Comparison of ENCODE assay signal across 14 cellular contexts in the genomic region with DNA sequence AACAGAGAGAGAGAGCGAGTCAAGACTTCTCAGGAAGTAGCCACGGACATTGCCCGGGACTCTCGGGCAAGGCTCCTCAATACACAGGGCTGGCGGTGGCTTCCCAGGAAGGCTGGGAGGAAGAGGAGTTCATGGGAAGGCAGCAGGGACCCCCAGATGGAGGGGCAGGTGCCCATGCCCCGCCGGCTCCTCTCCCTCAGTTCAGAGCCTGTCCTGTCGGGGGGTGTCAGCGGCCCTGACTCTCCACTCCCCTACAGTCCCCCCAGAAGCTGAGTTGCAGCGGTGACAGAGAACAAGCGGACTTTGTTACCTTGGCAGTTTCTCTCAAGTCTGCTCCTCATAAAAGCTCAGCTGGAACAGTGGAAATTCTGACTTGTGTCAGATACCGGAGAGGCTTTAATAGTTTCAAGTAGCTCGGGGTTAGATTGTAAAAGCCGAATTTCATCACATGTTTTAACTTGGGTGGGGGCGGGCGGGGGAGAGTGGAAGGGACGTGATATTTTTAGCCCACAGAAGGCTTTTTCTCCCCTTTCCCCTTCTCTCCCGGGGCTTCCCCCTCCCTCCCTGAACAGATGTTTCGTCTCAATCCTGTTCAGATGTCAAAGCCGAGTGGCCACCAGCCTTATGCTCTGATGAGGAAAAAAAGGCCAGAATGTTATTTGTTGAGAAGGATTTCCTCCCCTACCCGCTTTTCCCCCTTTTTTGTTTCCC.
DNase-seq lines count a peak whose midpoint lies in the region; ATAC-seq and TF ChIP-seq lines count a peak whose summit lies in the region.
"Had no signal": no experiment of that assay in that cellular context is flagged by ENCODE, and none has a peak within 500 bp of the region (broad histone marks: within the 10 kb centered on the region; RNA-seq: fewer than 3 reads in every experiment).

No MANE protein-coding gene starts in this region.

- no peak overlapping the region for H3K4me3 Mint-ChIP-seq in osteocyte (ENCODE audit: unreplicated experiment)
- H3K4me3 Mint-ChIP-seq: activated T-cell treated with anti-CD3 and anti-CD28 coated beads, Interleukin-2, amount 50 U/mL, for 72 hours had no signal

- no peaks in the 10 kb centered on the region for H3K27me3 ChIP-seq in heart left ventricle
- H3K27me3 ChIP-seq in vagina, result no peaks in the 10 kb centered on the region
- no peaks in the 10 kb centered on the region for H3K27me3 ChIP-seq in H7 (ENCODE audit: control insufficient read depth, insufficient read depth, low read length)

- intact Hi-C loops in Right ventricle myocardium inferior (cut with DNase I) (no loop called here), cardiac septum (cut with DNase I) (no loop called here), heart left ventricle (cut with DNase I) (no loop called here), vagina (cut with DNase I) (no loop called here)

- TF ChIP-seq POLR2A in heart left ventricle (IDR thresholded peaks at IDR 0.05) (no peak), vagina (IDR thresholded peaks at IDR 0.05) (no peak)

- H3K4me3 ChIP-seq in heart left ventricle, result peak overlapping the region in 4 of 12 donors; percentile 5 to 33 (median 25)
- no peak overlapping the region for H3K4me3 ChIP-seq in vagina
- no peak overlapping the region for H3K4me3 ChIP-seq in H7 (ENCODE audit: insufficient read depth, low read depth, low read length)
- H3K4me3 ChIP-seq: A549, HAP-1 had no signal

- ATAC-seq in Right ventricle myocardium inferior, result peak; percentile 37
- ATAC-seq in heart left ventricle, result peak in 2 of 4 donors; percentile 12 to 55
- no peak for ATAC-seq in HG03565 (IDR thresholded peaks at IDR 0.05; ENCODE audit: unreplicated experiment)
- ATAC-seq: A549; activated T-cell treated with anti-CD3 and anti-CD28 coated beads, Interleukin-2, amount 50 U/mL, for 72 hours had no signal

- no peak for TF ChIP-seq CTCF in heart left ventricle (IDR thresholded peaks at IDR 0.05)
- no peak for TF ChIP-seq CTCF in osteocyte (IDR thresholded peaks at IDR 0.05)
- no peak for TF ChIP-seq CTCF in vagina (IDR thresholded peaks at IDR 0.05)

- peak overlapping the region in 7 of 12 donors; percentile 2 to 89 (median 64) for H3K27ac ChIP-seq in heart left ventricle
- H3K27ac ChIP-seq in vagina, result peak overlapping the region; percentile 70
- H3K27ac ChIP-seq: A549 had no signal

- H3K4me1 ChIP-seq in heart left ventricle, result peaks cover 0 to 67% (median 32%) of the 10 kb centered on the region in 12 donors
- H3K4me1 ChIP-seq in vagina, result peaks cover 23% of the 10 kb centered on the region

- peaks cover 17% of the 10 kb centered on the region for H3K4me1 Mint-ChIP-seq in osteocyte (ENCODE audit: unreplicated experiment)

- peaks cover 29% of the 10 kb centered on the region for H3K27me3 Mint-ChIP-seq in osteocyte (ENCODE audit: unreplicated experiment)

- no peaks in the 10 kb centered on the region for H3K36me3 ChIP-seq in heart left ventricle
- no peaks in the 10 kb centered on the region for H3K36me3 ChIP-seq in vagina
- H3K36me3 ChIP-seq in H7 (replicated peaks; ENCODE audit: control insufficient read depth, insufficient read depth, low read length), result no peaks in the 10 kb centered on the region; the same call in 1 of the 2 replicates
- H3K36me3 ChIP-seq: HAP-1 had no signal

- DNase-seq in Right ventricle myocardium inferior (ENCODE audit: missing footprints) (peak; percentile 32), cardiac septum (ENCODE audit: low spot score) (no peak), heart left ventricle (peak in 2 of 5 donors; percentile 36 to 51), osteocyte (ENCODE audit: extremely low spot score, unreplicated experiment) (no peak), vagina (ENCODE audit: extremely low spot score in 2 of 2) (peak in 1 of 2 donors; percentile 93), H7 (no peak), SW480 (ENCODE audit: low spot score) (no peak)
- DNase-seq: activated CD4-positive, CD25-positive, alpha-beta regulatory T cell treated with anti-CD3 and anti-CD28 coated beads, Interleukin-2, amount 50 U/mL, for 72 hours; activated T-cell treated with anti-CD3 and anti-CD28 coated beads, Interleukin-2, amount 50 U/mL, for 72 hours; DMS153; NCI-H69 had no signal

- H3K9me3 ChIP-seq in heart left ventricle (no peaks in the 10 kb centered on the region), vagina (no peaks in the 10 kb centered on the region)
- H3K9me3 ChIP-seq: A549, HAP-1 had no signal

- 31 to 49% (median 40%) methylated on average over 21 of the region's 21 CpGs for WGBS in heart left ventricle, 4 donors

- no peaks in the 10 kb centered on the region for H3K36me3 Mint-ChIP-seq in osteocyte (ENCODE audit: unreplicated experiment)

- no peaks in the 10 kb centered on the region for H3K9me3 Mint-ChIP-seq in osteocyte (ENCODE audit: unreplicated experiment)
- H3K9me3 Mint-ChIP-seq: activated T-cell treated with anti-CD3 and anti-CD28 coated beads, Interleukin-2, amount 50 U/mL, for 72 hours had no signal

- H3K27ac Mint-ChIP-seq in osteocyte (ENCODE audit: unreplicated experiment), result peak overlapping the region; percentile 12
- H3K27ac Mint-ChIP-seq: activated T-cell treated with anti-CD3 and anti-CD28 coated beads, Interleukin-2, amount 50 U/mL, for 72 hours had no signal
